24 cellular contexts compared by ENCODE assay signal in the genomic region with DNA sequence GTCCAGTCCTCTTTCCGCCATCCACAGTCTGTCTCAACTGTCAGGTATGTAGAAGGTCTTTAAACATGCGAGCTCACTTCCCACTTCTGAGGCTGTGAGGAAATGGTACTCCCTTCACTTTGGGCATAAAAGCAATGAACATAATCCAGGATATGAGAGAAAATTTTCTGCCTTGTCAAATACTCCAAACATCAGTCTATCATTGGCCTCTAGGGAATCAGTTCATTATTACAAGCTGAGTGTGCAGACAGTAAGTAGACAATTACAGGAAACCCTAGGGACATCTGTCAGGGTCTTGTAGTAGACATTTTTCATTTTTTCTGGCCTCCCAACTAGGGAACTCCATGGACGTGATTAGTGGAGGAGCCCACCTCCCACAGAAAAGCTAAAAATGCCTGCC. TPM values are rescaled to one million over a fixed set of nuclear protein-coding genes. Genes with fewer than 3 reads are reported as not detected.
"Had no signal": no experiment of that assay in that cellular context is flagged by ENCODE, and none has a peak within 500 bp of the region (broad histone marks: within the 10 kb centered on the region; RNA-seq: fewer than 3 reads in every experiment).

No MANE protein-coding gene starts in this region.

- H3K4me1 Mint-ChIP-seq: activated CD4-positive, alpha-beta memory T cell treated with anti-CD3 and anti-CD28 coated beads, Interleukin-2, amount 10 ng/mL, durations not matched to agents 7 days and 5 days; activated CD4-positive, alpha-beta T cell treated with anti-CD3 and anti-CD28 coated beads, Interleukin-2, amount 10 ng/mL, durations not matched to agents 7 days and 5 days; activated naive CD4-positive, alpha-beta T cell treated with anti-CD3 and anti-CD28 coated beads, Interleukin-2, amount 50 U/mL, for 24 hours; activated naive CD8-positive, alpha-beta T cell treated with anti-CD3 and anti-CD28 coated beads, Interleukin-2, amount 50 U/mL, for 24 hours; T-helper 17 cell had no signal

- H3K27me3 Mint-ChIP-seq: activated naive CD8-positive, alpha-beta T cell treated with anti-CD3 and anti-CD28 coated beads, Interleukin-2, amount 50 U/mL, for 24 hours; stimulated activated naive B cell treated with anti-CD40 and anti-IgM and Interleukin-4, amounts not matched to agents 10 μg/mL and 1 μg/mL and 100 μg/mL, for 72 hours had no signal

- H3K27ac ChIP-seq: heart right ventricle, left lung, lower lobe of right lung, ovary, stomach, thyroid gland had no signal

- H3K36me3 Mint-ChIP-seq: activated naive CD4-positive, alpha-beta T cell treated with anti-CD3 and anti-CD28 coated beads, Interleukin-2, amount 50 U/mL, for 24 hours; natural killer cell treated with Interleukin-12 subunit alpha and Interleukin-12 subunit beta and Interleukin-15 and Interleukin-18, amount 100 ng/mL, for 72 hours; stimulated activated naive B cell treated with anti-CD40 and anti-IgM and Interleukin-4, amounts not matched to agents 10 μg/mL and 1 μg/mL and 100 μg/mL, for 72 hours had no signal

- H3K27ac Mint-ChIP-seq: activated CD4-positive, alpha-beta memory T cell treated with anti-CD3 and anti-CD28 coated beads, Interleukin-2, amount 10 ng/mL, durations not matched to agents 7 days and 5 days; activated CD4-positive, alpha-beta T cell treated with anti-CD3 and anti-CD28 coated beads, Interleukin-2, amount 10 ng/mL, durations not matched to agents 7 days and 5 days; activated naive CD4-positive, alpha-beta T cell treated with anti-CD3 and anti-CD28 coated beads, Interleukin-2, amount 50 U/mL, for 24 hours; activated naive CD8-positive, alpha-beta T cell treated with anti-CD3 and anti-CD28 coated beads, Interleukin-2, amount 50 U/mL, for 24 hours; activated T-helper 2 cell treated with anti-CD3 and anti-CD28 coated beads, Interferon-gamma antibody, Interleukin-2, Interleukin-4, amounts not matched to agents 10 μg/mL and 5 μg/mL and 100 μg/mL, durations not matched to agents 14 hours and 24 hours and 36 hours; natural killer cell treated with Interleukin-12 subunit alpha and Interleukin-12 subunit beta and Interleukin-15 and Interleukin-18, amount 100 ng/mL, for 72 hours; progenitor cell of endocrine pancreas; stimulated activated naive B cell treated with anti-CD40 and anti-IgM and Interleukin-4, amounts not matched to agents 10 μg/mL and 1 μg/mL and 100 μg/mL, for 72 hours; T-helper 17 cell had no signal

- H3K4me3 Mint-ChIP-seq: activated CD4-positive, alpha-beta memory T cell treated with anti-CD3 and anti-CD28 coated beads, Interleukin-2, amount 10 ng/mL, durations not matched to agents 7 days and 5 days; activated CD4-positive, alpha-beta T cell treated with anti-CD3 and anti-CD28 coated beads, Interleukin-2, amount 10 ng/mL, durations not matched to agents 7 days and 5 days; activated naive CD4-positive, alpha-beta T cell treated with anti-CD3 and anti-CD28 coated beads, Interleukin-2, amount 50 U/mL, for 24 hours; activated naive CD8-positive, alpha-beta T cell treated with anti-CD3 and anti-CD28 coated beads, Interleukin-2, amount 50 U/mL, for 24 hours; natural killer cell treated with Interleukin-12 subunit alpha and Interleukin-12 subunit beta and Interleukin-15 and Interleukin-18, amount 100 ng/mL, for 72 hours; stimulated activated naive B cell treated with anti-CD40 and anti-IgM and Interleukin-4, amounts not matched to agents 10 μg/mL and 1 μg/mL and 100 μg/mL, for 72 hours; T-helper 17 cell had no signal

- H3K4me3 ChIP-seq: heart right ventricle, left lung, lower lobe of right lung, ovary, stomach, thyroid gland had no signal

- H3K27me3 ChIP-seq: heart right ventricle, left lung, ovary, stomach, thyroid gland had no signal

- H3K9me3 Mint-ChIP-seq: activated CD4-positive, alpha-beta memory T cell treated with anti-CD3 and anti-CD28 coated beads, Interleukin-2, amount 10 ng/mL, durations not matched to agents 7 days and 5 days; activated CD4-positive, alpha-beta T cell treated with anti-CD3 and anti-CD28 coated beads, Interleukin-2, amount 10 ng/mL, durations not matched to agents 7 days and 5 days; activated naive CD4-positive, alpha-beta T cell treated with anti-CD3 and anti-CD28 coated beads, Interleukin-2, amount 50 U/mL, for 24 hours; activated naive CD8-positive, alpha-beta T cell treated with anti-CD3 and anti-CD28 coated beads, Interleukin-2, amount 50 U/mL, for 24 hours; activated T-helper 2 cell treated with anti-CD3 and anti-CD28 coated beads, Interferon-gamma antibody, Interleukin-2, Interleukin-4, amounts not matched to agents 10 μg/mL and 5 μg/mL and 100 μg/mL, durations not matched to agents 14 hours and 24 hours and 36 hours; natural killer cell treated with Interleukin-12 subunit alpha and Interleukin-12 subunit beta and Interleukin-15 and Interleukin-18, amount 100 ng/mL, for 72 hours; stimulated activated naive B cell treated with anti-CD40 and anti-IgM and Interleukin-4, amounts not matched to agents 10 μg/mL and 1 μg/mL and 100 μg/mL, for 72 hours had no signal

- H3K9me3 ChIP-seq: heart right ventricle, left lung, lower lobe of right lung, ovary, stomach, thyroid gland had no signal

- DNase-seq: activated CD4-positive, alpha-beta memory T cell treated with anti-CD3 and anti-CD28 coated beads, Interleukin-2, amount 10 ng/mL, durations not matched to agents 7 days and 5 days; activated CD4-positive, alpha-beta T cell treated with anti-CD3 and anti-CD28 coated beads for 1 hour; activated CD4-positive, alpha-beta T cell treated with anti-CD3 and anti-CD28 coated beads, Interleukin-2, amount 10 ng/mL, durations not matched to agents 7 days and 5 days; activated naive CD8-positive, alpha-beta T cell treated with anti-CD3 and anti-CD28 coated beads, Interleukin-2, amount 50 U/mL, for 24 hours; activated T-cell treated with anti-CD3 and anti-CD28 coated beads, Interleukin-2, amount 50 U/mL, for 48 hours; amygdala; caudate nucleus; cortex of kidney; heart right ventricle; left lung; lower lobe of right lung; mesendoderm; ovary; stimulated activated CD4-positive, alpha-beta T cell treated with anti-CD3 and anti-CD28 coated beads, Interleukin-15, amount 100 ng/mL, for 24 hours; stimulated activated CD4-positive, alpha-beta T cell treated with anti-CD3 and anti-CD28 coated beads, Interleukin-2, amount 100 ng/mL, for 24 hours; stimulated activated naive B cell treated with anti-CD40 and anti-IgM and Interleukin-4, amounts not matched to agents 10 μg/mL and 1 μg/mL and 100 μg/mL, for 72 hours; stomach; T-helper 17 cell; T1000; thyroid gland had no signal

- H3K36me3 ChIP-seq: heart right ventricle, left lung, lower lobe of right lung, ovary, stomach, thyroid gland had no signal

- H3K4me1 ChIP-seq: heart right ventricle, lower lobe of right lung, thyroid gland had no signal

- ATAC-seq: activated naive CD8-positive, alpha-beta T cell treated with anti-CD3 and anti-CD28 coated beads, Interleukin-2, amount 50 U/mL, for 24 hours; heart right ventricle; stimulated activated naive B cell treated with anti-CD40 and anti-IgM and Interleukin-4, amounts not matched to agents 10 μg/mL and 1 μg/mL and 100 μg/mL, for 72 hours; T-helper 17 cell had no signal

RNA-seq across cellular contexts. Expression of gene APCDD1, which starts 13.6 kb away (rescaled TPM):
- total RNA-seq: activated CD4-positive, alpha-beta memory T cell treated with anti-CD3 and anti-CD28 coated beads, Interleukin-2, amount 10 ng/mL, durations not matched to agents 7 days and 5 days; activated CD4-positive, alpha-beta T cell treated with anti-CD3 and anti-CD28 coated beads, Interleukin-2, amount 10 ng/mL, durations not matched to agents 7 days and 5 days; activated T-helper 2 cell treated with anti-CD3 and anti-CD28 coated beads, Interferon-gamma antibody, Interleukin-2, Interleukin-4, amounts not matched to agents 10 μg/mL and 5 μg/mL and 100 μg/mL, durations not matched to agents 14 hours and 24 hours and 36 hours; natural killer cell treated with Interleukin-12 subunit alpha and Interleukin-12 subunit beta and Interleukin-15 and Interleukin-18, amount 100 ng/mL, for 72 hours; T-helper 17 cell had no signal
